In the genomic region with DNA sequence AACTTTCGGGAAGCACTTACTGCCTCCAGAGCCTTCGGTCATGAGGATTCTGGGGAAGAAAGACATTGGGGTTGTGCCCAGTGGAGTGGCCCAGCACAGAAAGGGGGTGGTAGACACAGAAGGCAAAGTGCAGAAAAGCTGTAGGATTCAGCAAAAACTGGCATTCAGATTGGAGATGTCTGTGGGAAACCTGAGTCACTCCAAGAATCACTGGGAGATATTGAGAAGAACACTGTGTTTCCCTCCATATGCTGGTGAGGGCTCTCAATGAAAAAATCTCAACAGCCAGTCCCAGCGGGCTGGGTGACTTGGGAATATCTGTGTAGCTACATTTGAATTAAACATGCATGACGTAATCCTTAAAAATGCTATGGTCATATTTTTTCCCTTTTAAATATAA, we compare ENCODE assay signal across 3 cellular contexts.
TF ChIP-seq lines count a peak whose summit lies in the region.

No MANE protein-coding gene starts in this region.

TF ChIP-seq in HepG2, 621 proteins besides CTCF, POLR2A, EP300 and RAD21:
- TF ChIP-seq ASH2L (IDR thresholded peaks at IDR 0.05; ENCODE audit: insufficient read length, low read depth, low read length) (no peak), ATF7 (IDR thresholded peaks at IDR 0.05) (peak; percentile 93), ATF7 (CRISPR knock-in tag; IDR thresholded peaks at IDR 0.05) (no peak)

TF ChIP-seq in K562, 482 proteins besides CTCF, POLR2A, EP300 and RAD21:
- 0 out of 2 replicates have a peak, but pooled peaks have one; percentile 25 for TF ChIP-seq ATF7 (IDR thresholded peaks at IDR 0.05)
- TF ChIP-seq ATF3 (IDR thresholded peaks at IDR 0.05): peak; percentile 35; the same call in 1 of the 2 replicates
- no peak for TF ChIP-seq ATF3 (CRISPR knock-in tag; conservative IDR thresholded peaks at IDR 0.05)
- TF ChIP-seq CCNT2 (IDR thresholded peaks at IDR 0.05; ENCODE audit: borderline replicate concordance, extremely low read depth, insufficient read length, low read depth, low read length): no peak

TF ChIP-seq in SK-N-SH, 30 proteins besides CTCF, POLR2A, EP300 and RAD21:
- no peak for TF ChIP-seq FOSL2 (IDR thresholded peaks at IDR 0.05; ENCODE audit: borderline replicate concordance, low read depth)
- TF ChIP-seq, protein P1, sequence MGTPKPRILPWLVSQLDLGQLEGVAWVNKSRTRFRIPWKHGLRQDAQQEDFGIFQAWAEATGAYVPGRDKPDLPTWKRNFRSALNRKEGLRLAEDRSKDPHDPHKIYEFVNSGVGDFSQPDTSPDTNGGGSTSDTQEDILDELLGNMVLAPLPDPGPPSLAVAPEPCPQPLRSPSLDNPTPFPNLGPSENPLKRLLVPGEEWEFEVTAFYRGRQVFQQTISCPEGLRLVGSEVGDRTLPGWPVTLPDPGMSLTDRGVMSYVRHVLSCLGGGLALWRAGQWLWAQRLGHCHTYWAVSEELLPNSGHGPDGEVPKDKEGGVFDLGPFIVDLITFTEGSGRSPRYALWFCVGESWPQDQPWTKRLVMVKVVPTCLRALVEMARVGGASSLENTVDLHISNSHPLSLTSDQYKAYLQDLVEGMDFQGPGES (IDR thresholded peaks at IDR 0.05; ENCODE audit: low read depth, low read length): no peak
- TF ChIP-seq NRF1 (IDR thresholded peaks at IDR 0.05; ENCODE audit: low read depth, low read length): no peak
- TF ChIP-seq FOXM1 (IDR thresholded peaks at IDR 0.05; ENCODE audit: low read depth): no peak
- no peak for TF ChIP-seq MAX (IDR thresholded peaks at IDR 0.05; ENCODE audit: low read depth)
- TF ChIP-seq TAF1 (IDR thresholded peaks at IDR 0.05; ENCODE audit: borderline replicate concordance, low read depth, low read length): no peak
- TF ChIP-seq, protein P2, sequence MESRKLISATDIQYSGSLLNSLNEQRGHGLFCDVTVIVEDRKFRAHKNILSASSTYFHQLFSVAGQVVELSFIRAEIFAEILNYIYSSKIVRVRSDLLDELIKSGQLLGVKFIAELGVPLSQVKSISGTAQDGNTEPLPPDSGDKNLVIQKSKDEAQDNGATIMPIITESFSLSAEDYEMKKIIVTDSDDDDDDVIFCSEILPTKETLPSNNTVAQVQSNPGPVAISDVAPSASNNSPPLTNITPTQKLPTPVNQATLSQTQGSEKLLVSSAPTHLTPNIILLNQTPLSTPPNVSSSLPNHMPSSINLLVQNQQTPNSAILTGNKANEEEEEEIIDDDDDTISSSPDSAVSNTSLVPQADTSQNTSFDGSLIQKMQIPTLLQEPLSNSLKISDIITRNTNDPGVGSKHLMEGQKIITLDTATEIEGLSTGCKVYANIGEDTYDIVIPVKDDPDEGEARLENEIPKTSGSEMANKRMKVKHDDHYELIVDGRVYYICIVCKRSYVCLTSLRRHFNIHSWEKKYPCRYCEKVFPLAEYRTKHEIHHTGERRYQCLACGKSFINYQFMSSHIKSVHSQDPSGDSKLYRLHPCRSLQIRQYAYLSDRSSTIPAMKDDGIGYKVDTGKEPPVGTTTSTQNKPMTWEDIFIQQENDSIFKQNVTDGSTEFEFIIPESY (IDR thresholded peaks at IDR 0.05; ENCODE audit: borderline replicate concordance, low read depth): no peak
